22 cellular contexts compared by ENCODE assay signal in the genomic region with DNA sequence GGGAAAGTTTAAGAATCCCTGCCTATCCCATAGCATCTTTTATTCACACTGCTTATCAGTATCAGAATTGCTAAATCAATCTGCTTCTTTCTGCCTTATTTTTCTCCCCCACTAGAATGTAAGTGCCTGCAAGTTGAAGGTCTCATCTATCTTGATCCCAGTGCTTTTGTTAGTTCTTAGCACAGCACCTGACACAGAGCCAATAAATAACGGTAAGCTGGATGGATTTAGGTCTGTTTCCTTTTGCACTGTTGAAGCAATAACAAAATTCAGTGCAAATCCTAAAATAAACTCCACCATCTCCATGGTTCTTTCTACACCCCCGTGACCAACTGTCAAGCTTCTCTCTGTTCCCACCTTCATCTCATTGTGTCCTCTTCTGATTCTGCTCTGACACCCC.
"Had no signal": no experiment of that assay in that cellular context is flagged by ENCODE, and none has a peak within 500 bp of the region (broad histone marks: within the 10 kb centered on the region; RNA-seq: fewer than 3 reads in every experiment).

No MANE protein-coding gene starts in this region.

- H3K27ac ChIP-seq: dorsolateral prefrontal cortex, heart left ventricle, tibial nerve had no signal

- H3K4me3 ChIP-seq: dorsolateral prefrontal cortex, heart left ventricle, mucosa of descending colon, tibial nerve had no signal

- DNase-seq: activated CD4-positive, alpha-beta memory T cell treated with anti-CD3 and anti-CD28 coated beads for 36 hours; activated CD4-positive, alpha-beta T cell treated with anti-CD3 and anti-CD28 coated beads for 48 hours; activated effector memory CD4-positive, alpha-beta T cell treated with anti-CD3 and anti-CD28 coated beads, Interleukin-2, amount 50 U/mL, for 16 hours; activated naive CD4-positive, alpha-beta T cell treated with anti-CD3 and anti-CD28 coated beads, Interleukin-2, amount 10 ng/mL, durations not matched to agents 7 days and 5 days; activated T-cell treated with anti-CD3 and anti-CD28 coated beads, Interleukin-2, amount 50 U/mL, for 72 hours; central memory CD4-positive, alpha-beta T cell; dorsolateral prefrontal cortex; effector memory CD8-positive, alpha-beta T cell; heart left ventricle; islet precursor cell; left colon; mesendoderm; mucosa of descending colon; occipital lobe; posterior cingulate gyrus; stimulated activated CD4-positive, alpha-beta T cell treated with anti-CD3 and anti-CD28 coated beads, Interleukin-4, amount 100 ng/mL, for 1 hour; stimulated activated naive CD4-positive, alpha-beta T cell treated with Interleukin-2 at 50 U/mL for 16 hours had no signal

- H3K27me3 Mint-ChIP-seq: activated CD4-positive, alpha-beta memory T cell treated with anti-CD3 and anti-CD28 coated beads for 36 hours; effector memory CD8-positive, alpha-beta T cell had no signal

- H3K4me1 Mint-ChIP-seq: neural crest cell had no signal

- H3K27me3 ChIP-seq: dorsolateral prefrontal cortex, heart left ventricle, tibial nerve had no signal

- H3K4me3 Mint-ChIP-seq: activated CD4-positive, alpha-beta memory T cell treated with anti-CD3 and anti-CD28 coated beads for 36 hours; activated naive CD4-positive, alpha-beta T cell treated with anti-CD3 and anti-CD28 coated beads, Interleukin-2, amount 10 ng/mL, durations not matched to agents 7 days and 5 days; activated T-cell treated with anti-CD3 and anti-CD28 coated beads, Interleukin-2, amount 50 U/mL, for 72 hours; effector memory CD8-positive, alpha-beta T cell; neural crest cell had no signal

- H3K36me3 Mint-ChIP-seq: activated CD4-positive, alpha-beta memory T cell treated with anti-CD3 and anti-CD28 coated beads for 36 hours; activated naive CD4-positive, alpha-beta T cell treated with anti-CD3 and anti-CD28 coated beads, Interleukin-2, amount 10 ng/mL, durations not matched to agents 7 days and 5 days had no signal

- FAIRE-seq: colon, endothelial cell of umbilical vein had no signal

- H3K9me3 ChIP-seq: heart left ventricle, mucosa of descending colon, tibial nerve had no signal

- H3K36me3 ChIP-seq: heart left ventricle, tibial nerve had no signal

- H3K27ac Mint-ChIP-seq: activated CD4-positive, alpha-beta memory T cell treated with anti-CD3 and anti-CD28 coated beads for 36 hours; activated naive CD4-positive, alpha-beta T cell treated with anti-CD3 and anti-CD28 coated beads, Interleukin-2, amount 10 ng/mL, durations not matched to agents 7 days and 5 days; activated T-cell treated with anti-CD3 and anti-CD28 coated beads, Interleukin-2, amount 50 U/mL, for 72 hours; effector memory CD8-positive, alpha-beta T cell had no signal

- ATAC-seq: activated T-cell treated with anti-CD3 and anti-CD28 coated beads, Interleukin-2, amount 50 U/mL, for 72 hours; effector memory CD8-positive, alpha-beta T cell; esophagus mucosa; heart left ventricle; left colon; mucosa of descending colon had no signal

- H3K9me3 Mint-ChIP-seq: activated CD4-positive, alpha-beta memory T cell treated with anti-CD3 and anti-CD28 coated beads for 36 hours; activated naive CD4-positive, alpha-beta T cell treated with anti-CD3 and anti-CD28 coated beads, Interleukin-2, amount 10 ng/mL, durations not matched to agents 7 days and 5 days; activated T-cell treated with anti-CD3 and anti-CD28 coated beads, Interleukin-2, amount 50 U/mL, for 72 hours; effector memory CD8-positive, alpha-beta T cell; neural crest cell had no signal
